Comparison of ENCODE assay signal across 26 cellular contexts in the genomic region with DNA sequence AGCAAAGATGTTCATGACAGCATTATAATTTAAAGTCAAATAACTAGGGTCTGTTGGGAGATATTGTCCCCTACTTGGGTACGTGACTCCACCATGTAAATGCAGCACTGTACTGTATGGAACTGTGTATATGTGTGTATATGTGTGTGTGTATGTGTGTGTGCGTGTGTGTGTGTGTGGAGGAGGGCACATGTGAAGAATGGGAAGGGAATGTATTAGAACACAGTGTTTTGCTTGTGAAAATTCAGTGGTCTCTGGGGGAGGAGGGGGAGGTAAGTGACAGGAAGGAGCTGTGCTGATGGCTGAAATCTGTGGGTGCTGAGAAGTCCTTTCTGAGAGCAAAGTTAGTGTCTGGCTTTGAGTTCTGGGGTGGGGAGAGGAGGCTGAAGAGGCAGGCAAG. TPM values are rescaled to one million over a fixed set of nuclear protein-coding genes. Genes with fewer than 3 reads are reported as not detected.
DNase-seq lines count a peak whose midpoint lies in the region; ATAC-seq and TF ChIP-seq lines count a peak whose summit lies in the region.
"Had no signal": no experiment of that assay in that cellular context is flagged by ENCODE, and none has a peak within 500 bp of the region (broad histone marks: within the 10 kb centered on the region; RNA-seq: fewer than 3 reads in every experiment).

No MANE protein-coding gene starts in this region.

- H3K4me1 Mint-ChIP-seq in nephron progenitor cell = peaks cover 75% of the 10 kb centered on the region
- H3K4me1 Mint-ChIP-seq: activated naive CD4-positive, alpha-beta T cell treated with anti-CD3 and anti-CD28 coated beads, Interleukin-2, amount 50 U/mL, for 24 hours; stimulated activated naive CD8-positive, alpha-beta T cell treated with anti-CD3 and anti-CD28 coated beads, Interleukin-15, amount 100 ng/mL, for 72 hours had no signal

- no peaks in the 10 kb centered on the region for H3K9me3 Mint-ChIP-seq in nephron progenitor cell
- H3K9me3 Mint-ChIP-seq: activated naive CD4-positive, alpha-beta T cell treated with anti-CD3 and anti-CD28 coated beads, Interleukin-2, amount 50 U/mL, for 24 hours; effector memory CD8-positive, alpha-beta T cell; HFFc6; stimulated activated naive CD8-positive, alpha-beta T cell treated with anti-CD3 and anti-CD28 coated beads, Interleukin-15, amount 100 ng/mL, for 72 hours had no signal

- H3K9me3 ChIP-seq in adipocyte (ENCODE audit: control insufficient read depth, low read length) = no peaks in the 10 kb centered on the region
- no peaks in the 10 kb centered on the region for H3K9me3 ChIP-seq in subcutaneous abdominal adipose tissue (ENCODE audit: control insufficient read depth in 5 of 5, low read length in 5 of 5)
- H3K9me3 ChIP-seq: heart left ventricle, tibial artery had no signal

- H3K9ac ChIP-seq in adipocyte (ENCODE audit: low read length) (peak overlapping the region; percentile 66), subcutaneous abdominal adipose tissue (ENCODE audit: low read length in 5 of 5) (peak overlapping the region in 3 of 5 donors; percentile 1 to 29 (median 12))

- in situ Hi-C loops in KBM-7 (cut with MboI; ENCODE audit: low pct_unique_long_range_greater_than_20kb, low sequenced_read_pairs) = no loop called here

- peaks cover 10% of the 10 kb centered on the region for H3K27me3 Mint-ChIP-seq in nephron progenitor cell (ENCODE audit: low read depth, poor library complexity)

- no peaks in the 10 kb centered on the region for H3K36me3 ChIP-seq in H7 (replicated peaks; ENCODE audit: control insufficient read depth, insufficient read depth, low read length)
- H3K36me3 ChIP-seq in adipocyte (ENCODE audit: control insufficient read depth, insufficient read depth, low read length, severe bottlenecking) = no peaks in the 10 kb centered on the region
- H3K36me3 ChIP-seq in subcutaneous abdominal adipose tissue (ENCODE audit: control insufficient read depth in 5 of 5, insufficient read depth in 5 of 5, low read length in 5 of 5) = no peaks in the 10 kb centered on the region
- H3K36me3 ChIP-seq: heart left ventricle, tibial artery had no signal

- H3K27me3 ChIP-seq in H7 (ENCODE audit: control insufficient read depth, insufficient read depth, low read length) (no peaks in the 10 kb centered on the region), adipocyte (replicated peaks; ENCODE audit: control insufficient read depth, insufficient read depth, low read length) (peaks cover 8% of the 10 kb centered on the region), subcutaneous abdominal adipose tissue (ENCODE audit: control insufficient read depth in 5 of 5, insufficient read depth in 4 of 5, low read length in 5 of 5) (no peaks in the 10 kb centered on the region)
- H3K27me3 ChIP-seq: heart left ventricle had no signal

- H3K27ac ChIP-seq in subcutaneous abdominal adipose tissue (ENCODE audit: low read depth, low read length) = peak overlapping the region; percentile 66
- H3K27ac ChIP-seq: heart left ventricle, tibial artery, VCaP had no signal

- TF ChIP-seq CTCF in nephron progenitor cell (IDR thresholded peaks at IDR 0.05) = no peak

- peak overlapping the region; percentile 52 for H3K27ac Mint-ChIP-seq in nephron progenitor cell
- H3K27ac Mint-ChIP-seq: activated naive CD4-positive, alpha-beta T cell treated with anti-CD3 and anti-CD28 coated beads, Interleukin-2, amount 50 U/mL, for 24 hours; effector memory CD8-positive, alpha-beta T cell; HFFc6; stimulated activated naive CD8-positive, alpha-beta T cell treated with anti-CD3 and anti-CD28 coated beads, Interleukin-15, amount 100 ng/mL, for 72 hours had no signal

- no peak overlapping the region for H3K4me3 ChIP-seq in H7 (ENCODE audit: insufficient read depth, low read depth, low read length)
- H3K4me3 ChIP-seq in adipocyte (ENCODE audit: low read length) = no peak overlapping the region
- H3K4me3 ChIP-seq in subcutaneous abdominal adipose tissue (ENCODE audit: low read depth in 1 of 5, low read length in 5 of 5) = no peak overlapping the region
- H3K4me3 ChIP-seq: coronary artery, heart left ventricle, lung, tibial artery had no signal

- peak overlapping the region; percentile 23 for H3K4me3 Mint-ChIP-seq in nephron progenitor cell
- H3K4me3 Mint-ChIP-seq: activated naive CD4-positive, alpha-beta T cell treated with anti-CD3 and anti-CD28 coated beads, Interleukin-2, amount 50 U/mL, for 24 hours; effector memory CD8-positive, alpha-beta T cell; HFFc6; stimulated activated naive CD8-positive, alpha-beta T cell treated with anti-CD3 and anti-CD28 coated beads, Interleukin-15, amount 100 ng/mL, for 72 hours had no signal

- ATAC-seq in GM18868 (IDR thresholded peaks at IDR 0.05; ENCODE audit: unreplicated experiment) (no peak), HG02678 (IDR thresholded peaks at IDR 0.05; ENCODE audit: unreplicated experiment) (no peak)
- ATAC-seq: effector memory CD8-positive, alpha-beta T cell; stimulated activated naive CD8-positive, alpha-beta T cell treated with anti-CD3 and anti-CD28 coated beads, Interleukin-15, amount 100 ng/mL, for 72 hours had no signal

- H3K4me1 ChIP-seq in adipocyte (ENCODE audit: control insufficient read depth, insufficient read depth, low read length) (peaks cover 61% of the 10 kb centered on the region), subcutaneous abdominal adipose tissue (ENCODE audit: control insufficient read depth in 5 of 5, insufficient read depth in 5 of 5, low read length in 5 of 5) (peaks cover 26 to 56% (median 45%) of the 10 kb centered on the region in 5 donors)
- H3K4me1 ChIP-seq: heart left ventricle, tibial artery had no signal

- DNase-seq in H7 (peak; percentile 2), adipocyte (ENCODE audit: low read depth) (no peak), nephron progenitor cell (no peak), KBM-7 (no peak)
- DNase-seq: activated CD4-positive, alpha-beta T cell treated with anti-CD3 and anti-CD28 coated beads for 48 hours; anterior cingulate cortex; Calu3; DND-41; effector memory CD8-positive, alpha-beta T cell; foreskin fibroblast; HFFc6; NCI-H1092 treated with DMSO at 0.1 percent for 48 hours; NCI-H187; NCI-H2171 treated with DMSO at 0.1 percent for 48 hours; NCI-H524; PC-3; stimulated activated naive CD8-positive, alpha-beta T cell treated with anti-CD3 and anti-CD28 coated beads, Interleukin-15, amount 100 ng/mL, for 72 hours; tibial artery had no signal

- no peaks in the 10 kb centered on the region for H3K36me3 Mint-ChIP-seq in nephron progenitor cell (ENCODE audit: low read depth)
- H3K36me3 Mint-ChIP-seq: activated naive CD4-positive, alpha-beta T cell treated with anti-CD3 and anti-CD28 coated beads, Interleukin-2, amount 50 U/mL, for 24 hours had no signal

RNA-seq across cellular contexts. Expression of a gene that starts 23.9 kb away (rescaled TPM):
- 32.1 and 39.6 TPM in 2 replicates for total RNA-seq in H7 (2014; rRNA removed; shearing (Covaris generic))

RNA-seq across cellular contexts. Expression of a gene that starts 58.5 kb away (rescaled TPM):
- 77.3 and 102 TPM in 2 replicates for total RNA-seq in H7 (2014; rRNA removed; shearing (Covaris generic))
